1 cellular context compared by ENCODE assay signal in the genomic region with DNA sequence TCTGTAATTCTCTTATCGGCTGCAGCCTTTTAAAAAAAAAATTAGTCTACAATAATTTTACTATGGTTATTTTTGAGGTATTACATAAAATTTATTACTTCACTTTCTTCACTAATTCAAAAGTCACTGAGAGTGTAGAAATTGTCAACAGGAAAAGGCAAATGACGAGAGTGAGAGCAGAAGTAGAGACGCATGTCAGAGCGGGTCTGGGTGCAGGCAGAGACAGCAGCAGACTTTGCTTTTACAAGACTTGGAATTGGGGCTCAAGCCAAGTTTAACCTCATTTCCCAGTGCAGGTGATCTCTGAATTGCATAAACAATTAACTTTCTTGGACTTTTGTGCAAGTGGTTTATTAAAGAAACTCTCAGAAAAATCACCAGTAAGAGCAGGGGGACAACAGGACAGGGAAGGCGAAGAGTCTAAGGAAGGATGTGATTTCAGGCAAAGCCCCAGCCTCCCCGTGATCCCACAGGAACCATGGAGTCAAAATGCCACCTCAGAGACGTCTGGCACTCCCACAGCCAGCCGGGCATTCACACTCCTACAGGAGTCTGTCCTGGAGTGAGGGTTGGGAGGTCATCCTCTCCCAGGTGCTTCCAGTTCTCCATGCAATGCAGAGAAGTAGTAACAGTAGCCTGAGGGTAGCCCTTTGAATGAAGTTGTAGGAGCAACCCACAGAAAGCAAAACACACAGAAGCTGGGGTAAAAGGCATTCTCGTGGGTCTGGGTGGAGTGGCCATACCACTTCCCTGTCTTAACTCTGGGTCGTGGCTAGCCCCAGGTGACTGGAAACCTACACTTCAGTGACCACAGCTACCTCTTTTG.
TF ChIP-seq lines count a peak whose summit lies in the region.

No MANE protein-coding gene starts in this region.

TF ChIP-seq in WTC11, 78 proteins besides CTCF, POLR2A, EP300 and RAD21 (continued from another document):
- TF ChIP-seq, protein P1, sequence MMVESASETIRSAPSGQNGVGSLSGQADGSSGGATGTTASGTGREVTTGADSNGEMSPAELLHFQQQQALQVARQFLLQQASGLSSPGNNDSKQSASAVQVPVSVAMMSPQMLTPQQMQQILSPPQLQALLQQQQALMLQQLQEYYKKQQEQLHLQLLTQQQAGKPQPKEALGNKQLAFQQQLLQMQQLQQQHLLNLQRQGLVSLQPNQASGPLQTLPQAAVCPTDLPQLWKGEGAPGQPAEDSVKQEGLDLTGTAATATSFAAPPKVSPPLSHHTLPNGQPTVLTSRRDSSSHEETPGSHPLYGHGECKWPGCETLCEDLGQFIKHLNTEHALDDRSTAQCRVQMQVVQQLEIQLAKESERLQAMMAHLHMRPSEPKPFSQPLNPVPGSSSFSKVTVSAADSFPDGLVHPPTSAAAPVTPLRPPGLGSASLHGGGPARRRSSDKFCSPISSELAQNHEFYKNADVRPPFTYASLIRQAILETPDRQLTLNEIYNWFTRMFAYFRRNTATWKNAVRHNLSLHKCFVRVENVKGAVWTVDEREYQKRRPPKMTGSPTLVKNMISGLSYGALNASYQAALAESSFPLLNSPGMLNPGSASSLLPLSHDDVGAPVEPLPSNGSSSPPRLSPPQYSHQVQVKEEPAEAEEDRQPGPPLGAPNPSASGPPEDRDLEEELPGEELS (CRISPR knock-in tag; IDR thresholded peaks at IDR 0.05), result no peak
- no peak for TF ChIP-seq TEAD4 (CRISPR knock-in tag; IDR thresholded peaks at IDR 0.05)
- TF ChIP-seq GTF2I (CRISPR knock-in tag; conservative IDR thresholded peaks at IDR 0.05), result no peak
- no peak for TF ChIP-seq TCF7 (CRISPR knock-in tag; IDR thresholded peaks at IDR 0.05; ENCODE audit: low read depth)
